Comparison of ENCODE assay signal across 19 cellular contexts in genomic region chr1:27037518-27037917, GRCh38.
A peak's percentile ranks its signal among the peaks of the same experiment; 100 is the strongest.
DNase-seq lines count a peak whose midpoint lies in the region.
"Had no signal": no experiment of that assay in that cellular context is flagged by ENCODE, and none has a peak within 500 bp of the region (broad histone marks: within the 10 kb centered on the region; RNA-seq: fewer than 3 reads in every experiment).

No MANE protein-coding gene starts in this region.

- DNase-seq in DMS 273 (lab: John Stamatoyannopoulos, UW; ENCODE audit: unreplicated experiment): peak; percentile 52
- no peak for DNase-seq in DMS 273 treated with DMSO at 0.1 percent for 48 hours (lab: John Stamatoyannopoulos, UW)
- peak; percentile 68 for DNase-seq in NCI-H82 (lab: John Stamatoyannopoulos, UW)
- no peak for DNase-seq in NCI-H82 treated with DMSO at 0.1 percent for 48 hours (lab: John Stamatoyannopoulos, UW; ENCODE audit: unreplicated experiment)
- peak; percentile 39 for DNase-seq in RPMI8226
- DNase-seq in SW 1271 (lab: John Stamatoyannopoulos, UW): no peak
- DNase-seq in NCI-H1092 treated with DMSO at 0.1 percent for 48 hours (lab: John Stamatoyannopoulos, UW): no peak
- DNase-seq in amniotic stem cell (lab: John Stamatoyannopoulos, UW): no peak
- DNase-seq: ACHN; C1 segment of cervical spinal cord; Calu3; CD8-positive, alpha-beta T cell; DMS53; HCEC 1CT; NCI-H1694 treated with DMSO at 0.1 percent for 48 hours; NCI-H2107; NCI-H345; Peyer's patch; T1000 had no signal

Comparison
In these comparisons a context has a peak if more than half of its experiments do, and no peak if none do; other contexts are left out.
1. DNase-seq: peak in DMS 273 (single experiment), NCI-H82 (single experiment) and RPMI8226 (single experiment); none in DMS 273 treated with DMSO at 0.1 percent for 48 hours (single experiment), NCI-H82 treated with DMSO at 0.1 percent for 48 hours (single experiment), SW 1271 (0 of 2), NCI-H1092 treated with DMSO at 0.1 percent for 48 hours (single experiment) and amniotic stem cell (single experiment).